Comparison of ENCODE assay signal across 8 cellular contexts in genomic region chr9:109918359-109919163, GRCh38.
DNase-seq lines count a peak whose midpoint lies in the region; ATAC-seq and TF ChIP-seq lines count a peak whose summit lies in the region.

No MANE protein-coding gene starts in this region.

- H3K36me3 Mint-ChIP-seq in progenitor cell of endocrine pancreas (ENCODE audit: insufficient read depth): no peaks in the 10 kb centered on the region

- H3K4me3 Mint-ChIP-seq in progenitor cell of endocrine pancreas (ENCODE audit: low read depth): no peak overlapping the region

- intact Hi-C loops in sigmoid colon (cut with DNase I): no loop called here

- peak; percentile 70 for ATAC-seq in GM21737 (IDR thresholded peaks at IDR 0.05; ENCODE audit: unreplicated experiment)

- peak overlapping the region; percentile 51 to 70 (median 63) for H3K9ac ChIP-seq in skeletal muscle tissue (ENCODE audit: low read depth in 1 of 3, low read length in 3 of 3)

- no peaks in the 10 kb centered on the region for H3K4me1 Mint-ChIP-seq in progenitor cell of endocrine pancreas (ENCODE audit: low read depth)

- H3K27me3 Mint-ChIP-seq in progenitor cell of endocrine pancreas: peaks cover 11% of the 10 kb centered on the region

- H3K9me3 ChIP-seq in skeletal muscle tissue (ENCODE audit: control insufficient read depth in 3 of 3, low read length in 3 of 3): no peaks in the 10 kb centered on the region
- H3K9me3 ChIP-seq in tibial nerve: no peaks in the 10 kb centered on the region
- no peaks in the 10 kb centered on the region for H3K9me3 ChIP-seq in sigmoid colon

- H3K27ac ChIP-seq in skeletal muscle tissue (ENCODE audit: low read depth, low read length) (peak overlapping the region; percentile 85), tibial nerve (peak overlapping the region in 1 of 4 donors; percentile 48), sigmoid colon (peak overlapping the region in 2 of 4 donors; percentile 4 to 38)

- 76 to 81% methylated on average over 11 of the region's 11 CpGs for WGBS in tibial nerve, 2 donors
- 37 to 43% methylated on average over 11 of the region's 11 CpGs for WGBS in sigmoid colon, 2 donors

- no peaks in the 10 kb centered on the region for H3K27me3 ChIP-seq in skeletal muscle tissue (ENCODE audit: control insufficient read depth in 3 of 3, insufficient read depth in 3 of 3, low read length in 3 of 3)
- no peaks in the 10 kb centered on the region for H3K27me3 ChIP-seq in tibial nerve
- no peaks in the 10 kb centered on the region for H3K27me3 ChIP-seq in sigmoid colon

- H3K27ac Mint-ChIP-seq in progenitor cell of endocrine pancreas: no peak overlapping the region

- H3K4me3 ChIP-seq in skeletal muscle tissue (ENCODE audit: low read length in 3 of 3): peak overlapping the region; percentile 33 to 54 (median 39)
- no peak overlapping the region for H3K4me3 ChIP-seq in tibial nerve
- no peak overlapping the region for H3K4me3 ChIP-seq in sigmoid colon

- no peaks in the 10 kb centered on the region for H3K9me3 Mint-ChIP-seq in progenitor cell of endocrine pancreas (ENCODE audit: low read depth)

- peak; percentile 16 for TF ChIP-seq POLR2A in GM15510 (IDR thresholded peaks at IDR 0.05; ENCODE audit: borderline replicate concordance, extremely low read depth, insufficient read length)
- TF ChIP-seq POLR2A in tibial nerve (IDR thresholded peaks at IDR 0.05): no peak
- TF ChIP-seq POLR2A in sigmoid colon (IDR thresholded peaks at IDR 0.05): no peak

- no peak for TF ChIP-seq EP300 in tibial nerve (IDR thresholded peaks at IDR 0.05)
- no peak for TF ChIP-seq EP300 in sigmoid colon (IDR thresholded peaks at IDR 0.05)

- peak; percentile 76 for DNase-seq in NCI-H1092 treated with DMSO at 0.1 percent for 48 hours (lab: John Stamatoyannopoulos, UW)
- DNase-seq in activated T-cell treated with anti-CD3 and anti-CD28 coated beads, Interleukin-2, amount 50 U/mL, for 48 hours: peak; percentile 69
- no peak for DNase-seq in tibial nerve (ENCODE audit: low spot score in 2 of 2)
- DNase-seq in sigmoid colon: no peak
- no peak for DNase-seq in progenitor cell of endocrine pancreas (ENCODE audit: low spot score, unreplicated experiment)

- peaks cover 56 to 64% (median 56%) of the 10 kb centered on the region in 3 donors for H3K4me1 ChIP-seq in skeletal muscle tissue (ENCODE audit: control insufficient read depth in 3 of 3, insufficient read depth in 3 of 3, low read length in 3 of 3)
- H3K4me1 ChIP-seq in tibial nerve: no peaks in the 10 kb centered on the region
- H3K4me1 ChIP-seq in sigmoid colon: peaks cover 0 to 17% (median 11%) of the 10 kb centered on the region in 4 donors

- TF ChIP-seq CTCF in tibial nerve (IDR thresholded peaks at IDR 0.05) (no peak), sigmoid colon (IDR thresholded peaks at IDR 0.05) (no peak), progenitor cell of endocrine pancreas (IDR thresholded peaks at IDR 0.05; ENCODE audit: unreplicated experiment) (no peak)

- no peaks in the 10 kb centered on the region for H3K36me3 ChIP-seq in skeletal muscle tissue (ENCODE audit: control insufficient read depth in 3 of 3, insufficient read depth in 3 of 3, low read length in 3 of 3)
- no peaks in the 10 kb centered on the region for H3K36me3 ChIP-seq in tibial nerve
- H3K36me3 ChIP-seq in sigmoid colon: no peaks in the 10 kb centered on the region

Comparison
In these comparisons a context has a peak if more than half of its experiments do, and no peak if none do; other contexts are left out.
1. DNase-seq: peak in NCI-H1092 treated with DMSO at 0.1 percent for 48 hours (single experiment) and activated T-cell treated with anti-CD3 and anti-CD28 coated beads, Interleukin-2, amount 50 U/mL, for 48 hours (2 of 2); none in tibial nerve (0 of 2), sigmoid colon (single experiment) and progenitor cell of endocrine pancreas (single experiment).
2. H3K4me3 ChIP-seq: peak in skeletal muscle tissue (3 of 3); none in tibial nerve (0 of 4) and sigmoid colon (0 of 4).